Comparison of ENCODE assay signal across 10 cellular contexts in genomic region chr2:176418768-176419167, GRCh38.
"Had no signal": no experiment of that assay in that cellular context is flagged by ENCODE, and none has a peak within 500 bp of the region (broad histone marks: within the 10 kb centered on the region; RNA-seq: fewer than 3 reads in every experiment).

No MANE protein-coding gene starts in this region.

- H3K9me3 ChIP-seq: heart right ventricle, mucosa of descending colon had no signal

- H3K4me3 ChIP-seq: heart right ventricle, mucosa of descending colon had no signal

- H3K36me3 ChIP-seq: heart right ventricle had no signal

- DNase-seq: activated CD4-positive, alpha-beta T cell treated with anti-CD3 and anti-CD28 coated beads, Interleukin-2, amount 50 U/mL, for 1 hour; activated CD8-positive, alpha-beta memory T cell treated with anti-CD3 and anti-CD28 coated beads for 24 hours; activated naive CD4-positive, alpha-beta T cell; activated naive CD8-positive, alpha-beta T cell treated with anti-CD3 and anti-CD28 coated beads, Interleukin-2, amount 10 ng/mL, durations not matched to agents 7 days and 5 days; activated T-cell treated with anti-CD3 and anti-CD28 coated beads for 4 hours; heart right ventricle; left cardiac atrium; mucosa of descending colon; naive thymus-derived CD8-positive, alpha-beta T cell had no signal

- H3K4me1 ChIP-seq: heart right ventricle had no signal

- H3K27ac ChIP-seq: heart right ventricle had no signal

- ATAC-seq: heart right ventricle; left cardiac atrium; mucosa of descending colon; naive thymus-derived CD8-positive, alpha-beta T cell; stimulated activated effector memory CD8-positive, alpha-beta T cell treated with anti-CD3 and anti-CD28 coated beads, Interleukin-12 subunit alpha, Interleukin-12 subunit beta, amount 100 ng/mL, for 72 hours had no signal
